Comparison of ENCODE assay signal across 9 cellular contexts in genomic region chr3:197906023-197906849, GRCh38. TPM values are rescaled to one million over a fixed set of nuclear protein-coding genes. Genes with fewer than 3 reads are reported as not detected.
DNase-seq lines count a peak whose midpoint lies in the region; ATAC-seq and TF ChIP-seq lines count a peak whose summit lies in the region.
"Had no signal": no experiment of that assay in that cellular context is flagged by ENCODE, and none has a peak within 500 bp of the region (broad histone marks: within the 10 kb centered on the region; RNA-seq: fewer than 3 reads in every experiment).

No MANE protein-coding gene starts in this region.

- ATAC-seq in DND-41 (ENCODE audit: insufficient read depth, low read depth) (peak; percentile 61; the same call in 1 of the 3 replicates), GM21576 (IDR thresholded peaks at IDR 0.05; ENCODE audit: unreplicated experiment) (peak; percentile 77)

- H3K27me3 Mint-ChIP-seq in activated T-cell treated with anti-CD3 and anti-CD28 coated beads, Interleukin-2, amount 50 U/mL, for 24 hours, result no peaks in the 10 kb centered on the region
- H3K27me3 Mint-ChIP-seq in nephron (ENCODE audit: low read depth), result no peaks in the 10 kb centered on the region

- H3K4me2 ChIP-seq in DND-41 (ENCODE audit: insufficient read depth, low read length) (no peak overlapping the region), PC-9 (peak overlapping the region; percentile 52)

- H3K9ac ChIP-seq in DND-41 (ENCODE audit: low read depth, low read length), result no peak overlapping the region

- H3K27me3 ChIP-seq in DND-41 (ENCODE audit: insufficient read depth, low read length, poor library complexity) (no peaks in the 10 kb centered on the region), PC-9 (ENCODE audit: insufficient read depth, low read depth) (no peaks in the 10 kb centered on the region), esophagus muscularis mucosa (no peaks in the 10 kb centered on the region)

- TF ChIP-seq CTCF in DND-41 (IDR thresholded peaks at IDR 0.05; ENCODE audit: borderline replicate concordance, extremely low read depth, low read length, poor library complexity, severe bottlenecking), result peak; percentile 79
- peak; percentile 100 for TF ChIP-seq CTCF in PC-9 (conservative IDR thresholded peaks at IDR 0.05)
- peak; percentile 90 to 96 (median 92) for TF ChIP-seq CTCF in esophagus muscularis mucosa (IDR thresholded peaks at IDR 0.05)
- TF ChIP-seq CTCF in nephron (IDR thresholded peaks at IDR 0.05; ENCODE audit: unreplicated experiment in 3 of 3), result peak; percentile 85 to 91 (median 88)

- no peaks in the 10 kb centered on the region for H3K9me3 Mint-ChIP-seq in activated T-cell treated with anti-CD3 and anti-CD28 coated beads, Interleukin-2, amount 50 U/mL, for 24 hours
- H3K9me3 Mint-ChIP-seq in nephron, result peaks cover 5% of the 10 kb centered on the region

- no peak overlapping the region for H3K4me3 ChIP-seq in DND-41 (ENCODE audit: low read depth in 1 of 2, low read length in 2 of 2)
- no peak overlapping the region; the same call in 1 of the 2 replicates for H3K4me3 ChIP-seq in PC-9
- no peak overlapping the region for H3K4me3 ChIP-seq in esophagus muscularis mucosa
- H3K4me3 ChIP-seq: skin epidermis had no signal

- H3K9me2 ChIP-seq in PC-9 (ENCODE audit: insufficient read depth), result no peaks in the 10 kb centered on the region

- 18% methylated on average over 17 of the region's 17 CpGs for WGBS in esophagus muscularis mucosa

- H3K36me3 ChIP-seq in DND-41 (ENCODE audit: insufficient read depth, low read length) (no peaks in the 10 kb centered on the region), PC-9 (ENCODE audit: low read depth) (no peaks in the 10 kb centered on the region), esophagus muscularis mucosa (peaks cover 0 to 3% (median 0%) of the 10 kb centered on the region in 4 donors)

- no peak overlapping the region for H3K27ac ChIP-seq in DND-41 (ENCODE audit: low read length)
- H3K27ac ChIP-seq in PC-9, result peak overlapping the region; percentile 64
- peak overlapping the region in 3 of 4 donors; percentile 21 to 52 (median 43) for H3K27ac ChIP-seq in esophagus muscularis mucosa (replicated peaks in 1 of 4)

- H2AFZ ChIP-seq in DND-41 (ENCODE audit: low read depth, low read length) (no peak overlapping the region), PC-9 (no peak overlapping the region)

- peaks cover 12% of the 10 kb centered on the region for H3K36me3 Mint-ChIP-seq in activated T-cell treated with anti-CD3 and anti-CD28 coated beads, Interleukin-2, amount 50 U/mL, for 24 hours (ENCODE audit: low read depth)
- peaks cover 4% of the 10 kb centered on the region for H3K36me3 Mint-ChIP-seq in nephron (ENCODE audit: low read depth)

- no TSS peak for BruUV-seq in PC-9 (replicated peaks; lab: Mats Ljungman, UMichigan)

- CTCF ChIA-PET in PC-9 (lab: Charles Lee), result interaction anchor here (0.6 to 2.4 kb wide), 5 partner anchors 17 to 191 kb away, joined by 3 to 9 read pairs (median 4); no protein-coding TSS in a partner anchor

- no peaks in the 10 kb centered on the region for H3K79me2 ChIP-seq in DND-41 (ENCODE audit: insufficient read depth, low read length)
- H3K79me2 ChIP-seq in PC-9 (ENCODE audit: low read depth), result no peaks in the 10 kb centered on the region

- peak; percentile 57 for DNase-seq in DND-41
- peak; percentile 61 for DNase-seq in HuH-7.5 (ENCODE audit: low spot score)
- peak; percentile 96 to 97 for DNase-seq in PC-9
- peak; percentile 84 for DNase-seq in activated T-cell treated with anti-CD3 and anti-CD28 coated beads, Interleukin-2, amount 50 U/mL, for 24 hours
- peak; percentile 97 for DNase-seq in esophagus muscularis mucosa (ENCODE audit: extremely low spot score)
- peak; percentile 82 for DNase-seq in stimulated activated naive CD4-positive, alpha-beta T cell treated with Interleukin-2 at 50 U/mL for 16 hours (lab: John Stamatoyannopoulos, UW)

- H3K9me3 ChIP-seq in DND-41 (ENCODE audit: insufficient read depth, low read length, severe bottlenecking) (no peaks in the 10 kb centered on the region), PC-9 (ENCODE audit: insufficient read depth, low read depth) (no peaks in the 10 kb centered on the region), esophagus muscularis mucosa (no peaks in the 10 kb centered on the region)

- no peaks in the 10 kb centered on the region for H3K4me1 ChIP-seq in DND-41 (ENCODE audit: insufficient read depth, low read length)
- peaks cover 18% of the 10 kb centered on the region for H3K4me1 ChIP-seq in PC-9 (replicated peaks; ENCODE audit: insufficient read depth)
- H3K4me1 ChIP-seq in esophagus muscularis mucosa, result peaks cover 0 to 13% (median 11%) of the 10 kb centered on the region in 4 donors

- intact Hi-C loops in PC-9 (cut with micrococcal nuclease; ENCODE audit: unreplicated experiment) (loop anchor here (1.0 to 5.0 kb wide), 5 partner anchors 37 to 183 kb away; partner anchors contain the start of gene LMLN), esophagus muscularis mucosa (cut with DNase I) (loop anchor here (1.0 kb wide), 1 partner anchor 37 kb away; no protein-coding TSS in a partner anchor)

- no peak for TF ChIP-seq EP300 in esophagus muscularis mucosa (IDR thresholded peaks at IDR 0.05)

- peaks cover 38% of the 10 kb centered on the region for H3K4me1 Mint-ChIP-seq in activated T-cell treated with anti-CD3 and anti-CD28 coated beads, Interleukin-2, amount 50 U/mL, for 24 hours (ENCODE audit: low read depth)
- H3K4me1 Mint-ChIP-seq in nephron, result peaks cover 9% of the 10 kb centered on the region

- H3K27ac Mint-ChIP-seq in activated T-cell treated with anti-CD3 and anti-CD28 coated beads, Interleukin-2, amount 50 U/mL, for 24 hours, result peak overlapping the region; percentile 95
- peak overlapping the region in 1 of 3 experiments; percentile 39 for H3K27ac Mint-ChIP-seq in nephron

- peaks cover 23% of the 10 kb centered on the region for H3F3A ChIP-seq in PC-9 (ENCODE audit: insufficient read depth, low read depth)

- TF ChIP-seq POLR2A in esophagus muscularis mucosa (IDR thresholded peaks at IDR 0.05; ENCODE audit: low read depth), result no peak

- H4K20me1 ChIP-seq in DND-41 (ENCODE audit: insufficient read depth, low read length) (no peaks in the 10 kb centered on the region), PC-9 (ENCODE audit: insufficient read depth) (no peaks in the 10 kb centered on the region)

- H3K4me3 Mint-ChIP-seq in activated T-cell treated with anti-CD3 and anti-CD28 coated beads, Interleukin-2, amount 50 U/mL, for 24 hours, result peak overlapping the region; percentile 47
- no peak overlapping the region for H3K4me3 Mint-ChIP-seq in nephron

- POLR2A ChIA-PET in PC-9 (lab: Charles Lee; ENCODE audit: unreplicated experiment), result no interaction called here

RNA-seq across cellular contexts. Expression of gene RPL35A, which starts 43.8 kb away (rescaled TPM):
- total RNA-seq in PC-9 (2021) (1,816 and 1,880 TPM in 2 replicates), esophagus muscularis mucosa (100 to 1,000 TPM; 527 to 724 (median 570) TPM)

RNA-seq across cellular contexts. Expression of gene LMLN, which starts 53.8 kb away (rescaled TPM):
- total RNA-seq in PC-9 (2021) (19.8 and 21.1 TPM in 2 replicates), esophagus muscularis mucosa (1 to 10 TPM; 4.1 to 5.5 (median 4.6) TPM)
